12 cellular contexts compared by ENCODE assay signal in the genomic region with DNA sequence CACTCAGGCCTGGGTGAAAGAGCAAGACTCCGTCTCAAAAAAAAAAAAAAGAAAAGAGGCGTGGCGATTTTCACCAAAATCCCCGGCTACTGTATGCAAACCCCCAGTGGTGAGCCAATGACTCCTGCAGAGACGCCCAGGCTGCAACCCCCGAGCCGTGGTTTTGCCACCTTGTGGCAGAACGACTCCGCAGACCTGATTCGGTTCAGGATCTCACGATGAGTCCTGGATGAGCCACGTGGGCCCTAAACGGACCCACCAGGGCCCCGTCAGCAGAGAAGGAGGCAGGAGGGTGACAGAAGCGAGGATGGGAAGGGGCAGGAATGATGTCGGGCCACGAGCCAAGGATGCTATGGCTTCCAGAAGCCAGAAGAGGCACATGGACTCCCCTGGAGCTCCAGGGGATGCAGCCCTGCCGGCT. TPM values are rescaled to one million over a fixed set of nuclear protein-coding genes. Genes with fewer than 3 reads are reported as not detected.
DNase-seq lines count a peak whose midpoint lies in the region; ATAC-seq and TF ChIP-seq lines count a peak whose summit lies in the region.
"Had no signal": no experiment of that assay in that cellular context is flagged by ENCODE, and none has a peak within 500 bp of the region (broad histone marks: within the 10 kb centered on the region; RNA-seq: fewer than 3 reads in every experiment).

No MANE protein-coding gene starts in this region.

- TF ChIP-seq CTCF in DOHH2 (IDR thresholded peaks at IDR 0.05; ENCODE audit: low read depth, low read length, poor library complexity, severe bottlenecking) (peak; percentile 29), OCI-LY1 (IDR thresholded peaks at IDR 0.05; ENCODE audit: low read length) (peak; percentile 41), osteoblast (IDR thresholded peaks at IDR 0.05; ENCODE audit: extremely low read depth, low read depth, low read length) (no peak)

- H3K4me3 ChIP-seq in DOHH2 (ENCODE audit: low read length) (no peak overlapping the region), OCI-LY1 (ENCODE audit: low read depth, low read length, poor library complexity, severe bottlenecking) (no peak overlapping the region), osteoblast (ENCODE audit: insufficient read depth, low read length) (no peak overlapping the region)
- H3K4me3 ChIP-seq: heart left ventricle had no signal

- H3K36me3 Mint-ChIP-seq in activated T-cell treated with anti-CD3 and anti-CD28 coated beads, Interleukin-2, amount 50 U/mL, for 4 hours (ENCODE audit: insufficient read depth), result no peaks in the 10 kb centered on the region

- no peak overlapping the region for H3K4me3 Mint-ChIP-seq in activated T-cell treated with anti-CD3 and anti-CD28 coated beads, Interleukin-2, amount 50 U/mL, for 4 hours

- no peaks in the 10 kb centered on the region for H3K36me3 ChIP-seq in DOHH2 (ENCODE audit: control insufficient read depth, low read length)
- peaks cover 4% of the 10 kb centered on the region; the same call in 1 of the 2 replicates for H3K36me3 ChIP-seq in OCI-LY1 (ENCODE audit: insufficient read depth, low read length)
- no peaks in the 10 kb centered on the region for H3K36me3 ChIP-seq in osteoblast (ENCODE audit: insufficient read depth, low read length)

- H3K27ac ChIP-seq in DOHH2 (ENCODE audit: low read depth, low read length) (no peak overlapping the region), OCI-LY1 (ENCODE audit: low read depth, low read length, poor library complexity, severe bottlenecking) (no peak overlapping the region), osteoblast (ENCODE audit: low read depth, low read length) (no peak overlapping the region)
- H3K27ac ChIP-seq: heart left ventricle had no signal

- H3K27me3 ChIP-seq in DOHH2 (ENCODE audit: control insufficient read depth, low read length), result no peaks in the 10 kb centered on the region
- H3K27me3 ChIP-seq in OCI-LY1 (ENCODE audit: insufficient read depth, low read length), result peaks cover 15% of the 10 kb centered on the region; the same call in 1 of the 2 replicates
- H3K27me3 ChIP-seq in osteoblast (ENCODE audit: insufficient read depth, low read length), result no peaks in the 10 kb centered on the region
- H3K27me3 ChIP-seq: heart left ventricle had no signal

- peak; percentile 58 for DNase-seq in activated T-cell treated with anti-CD3 and anti-CD28 coated beads, Interleukin-2, amount 50 U/mL, for 4 hours
- peak; percentile 42 for DNase-seq in osteoblast (ENCODE audit: insufficient read length, low spot score, missing footprints)
- no peak for DNase-seq in retina
- DNase-seq: DMS153, IMR-90, NCI-H524 treated with DMSO at 0.1 percent for 48 hours had no signal

- no peak overlapping the region for H2AFZ ChIP-seq in OCI-LY1 (ENCODE audit: low read length)
- H2AFZ ChIP-seq in osteoblast (ENCODE audit: low read length), result no peak overlapping the region

- H3F3A ChIP-seq in DOHH2 (ENCODE audit: control insufficient read depth, insufficient read depth), result no peaks in the 10 kb centered on the region
- no peaks in the 10 kb centered on the region for H3F3A ChIP-seq in OCI-LY1 (ENCODE audit: insufficient read depth, low read length)

- peaks cover 15% of the 10 kb centered on the region for H3K4me1 Mint-ChIP-seq in activated T-cell treated with anti-CD3 and anti-CD28 coated beads, Interleukin-2, amount 50 U/mL, for 4 hours (ENCODE audit: low read depth)

- peaks cover 8% of the 10 kb centered on the region for H3K4me1 ChIP-seq in DOHH2 (ENCODE audit: control insufficient read depth, low read length)
- peaks cover 3% of the 10 kb centered on the region for H3K4me1 ChIP-seq in OCI-LY1 (ENCODE audit: insufficient read depth, low read length, severe bottlenecking)
- H3K4me1 ChIP-seq in osteoblast (ENCODE audit: insufficient read depth, low read length), result no peaks in the 10 kb centered on the region

- H3K9me3 ChIP-seq in DOHH2 (ENCODE audit: control insufficient read depth, insufficient read depth, low read length), result no peaks in the 10 kb centered on the region
- H3K9me3 ChIP-seq in OCI-LY1 (ENCODE audit: low read length), result no peaks in the 10 kb centered on the region
- H3K9me3 ChIP-seq in osteoblast (ENCODE audit: low read depth, low read length), result no peaks in the 10 kb centered on the region
- H3K9me3 ChIP-seq: heart left ventricle had no signal

- H3K9me2 ChIP-seq in DOHH2 (replicated peaks; ENCODE audit: control insufficient read depth, low read length) (no peaks in the 10 kb centered on the region), OCI-LY1 (ENCODE audit: low read depth, low read length) (no peaks in the 10 kb centered on the region)

- H3K27me3 Mint-ChIP-seq in activated T-cell treated with anti-CD3 and anti-CD28 coated beads, Interleukin-2, amount 50 U/mL, for 4 hours (ENCODE audit: low read depth), result no peaks in the 10 kb centered on the region

- H4K20me1 ChIP-seq in DOHH2 (ENCODE audit: control insufficient read depth, insufficient read depth, low read depth, low read length) (no peaks in the 10 kb centered on the region), OCI-LY1 (ENCODE audit: insufficient read depth, low read length) (no peaks in the 10 kb centered on the region), osteoblast (ENCODE audit: insufficient read depth, low read length) (no peaks in the 10 kb centered on the region)

- H3K79me2 ChIP-seq in DOHH2 (ENCODE audit: control insufficient read depth, low read length), result no peaks in the 10 kb centered on the region
- H3K79me2 ChIP-seq in OCI-LY1 (ENCODE audit: insufficient read depth, low read length), result no peaks in the 10 kb centered on the region
- H3K79me2 ChIP-seq in osteoblast (ENCODE audit: insufficient read depth, low read length), result no peaks in the 10 kb centered on the region

- ATAC-seq in activated T-cell treated with anti-CD3 and anti-CD28 coated beads, Interleukin-2, amount 50 U/mL, for 4 hours, result peak; percentile 87 to 98
- ATAC-seq in GM21737 (IDR thresholded peaks at IDR 0.05; ENCODE audit: unreplicated experiment) (no peak), HG03108 (IDR thresholded peaks at IDR 0.05; ENCODE audit: unreplicated experiment) (no peak), HG02642 (IDR thresholded peaks at IDR 0.05; ENCODE audit: poor library complexity, unreplicated experiment) (no peak)
- ATAC-seq: heart left ventricle had no signal

- no peak overlapping the region for H3K4me2 ChIP-seq in DOHH2 (ENCODE audit: low read length)
- H3K4me2 ChIP-seq in OCI-LY1 (ENCODE audit: low read length), result no peak overlapping the region
- no peak overlapping the region for H3K4me2 ChIP-seq in osteoblast (ENCODE audit: insufficient read depth, low read length)

- H3K9ac ChIP-seq in OCI-LY1 (ENCODE audit: low read length), result no peak overlapping the region

- no peaks in the 10 kb centered on the region for H3K9me3 Mint-ChIP-seq in activated T-cell treated with anti-CD3 and anti-CD28 coated beads, Interleukin-2, amount 50 U/mL, for 4 hours

RNA-seq across cellular contexts. Expression of a gene that starts 42.5 kb away (rescaled TPM):
- 10 to 100 TPM; 17.2 to 18.1 (median 17.3) TPM for total RNA-seq in activated T-cell treated with anti-CD3 and anti-CD28 coated beads, Interleukin-2, amount 50 U/mL, for 4 hours
- 27.5 and 29.5 TPM in 2 replicates for total RNA-seq in osteoblast

RNA-seq across cellular contexts. Expression of a gene that starts 45.6 kb away (rescaled TPM):
- 10 to 100 TPM in 1 of 3 donors, 1 to 10 TPM in 2; 7.1 to 10.4 (median 9.3) TPM for total RNA-seq in activated T-cell treated with anti-CD3 and anti-CD28 coated beads, Interleukin-2, amount 50 U/mL, for 4 hours
- 1.8 and 2.9 TPM in 2 replicates for total RNA-seq in osteoblast

RNA-seq across cellular contexts. Expression of a gene that starts 49.0 kb away (rescaled TPM):
- 1 to 10 TPM in 2 of 3 donors, under 1 TPM in 1; 0.89 to 3.8 (median 2.2) TPM for total RNA-seq in activated T-cell treated with anti-CD3 and anti-CD28 coated beads, Interleukin-2, amount 50 U/mL, for 4 hours
- under 0.01 and 0.36 TPM in 2 replicates for total RNA-seq in osteoblast

Comparison
In these comparisons a context has a peak if more than half of its experiments do, and no peak if none do; other contexts are left out.
1. ATAC-seq: peak in activated T-cell treated with anti-CD3 and anti-CD28 coated beads, Interleukin-2, amount 50 U/mL, for 4 hours (2 of 2); none in GM21737 (single experiment), HG03108 (single experiment) and HG02642 (single experiment).